ENCODE assay signal across 2 cellular contexts in genomic region chr21:33567914-33568313, GRCh38.
A peak's percentile ranks its signal among the peaks of the same experiment; 100 is the strongest.
TF ChIP-seq lines count a peak whose summit lies in the region.

No MANE protein-coding gene starts in this region.

TF ChIP-seq in HEK293, 187 proteins besides CTCF, POLR2A, EP300 and RAD21:
- no peak for TF ChIP-seq ZNF580 (tag by site-specific recombination; IDR thresholded peaks at IDR 0.05)
- peak; percentile 48 for TF ChIP-seq PRDM10 (tag by site-specific recombination; IDR thresholded peaks at IDR 0.05)
- peak; percentile 57; the same call in 1 of the 2 replicates for TF ChIP-seq OSR2 (tag by site-specific recombination; IDR thresholded peaks at IDR 0.05)
- TF ChIP-seq PRDM6 (tag by site-specific recombination; IDR thresholded peaks at IDR 0.05) = peak; percentile 81
TF ChIP-seq in HEK293: peak in this region for 3.

TF ChIP-seq in SK-N-SH, 30 proteins besides CTCF, POLR2A, EP300 and RAD21:
- TF ChIP-seq GABPA (IDR thresholded peaks at IDR 0.05; ENCODE audit: low read depth) (no peak), CHD2 (IDR thresholded peaks at IDR 0.05; ENCODE audit: low read length, partially characterized antibody) (no peak), REST (IDR thresholded peaks at IDR 0.05; ENCODE audit: low read depth, low read length) (no peak), YY1 (IDR thresholded peaks at IDR 0.05; ENCODE audit: low read depth) (no peak), RXRA (IDR thresholded peaks at IDR 0.05; ENCODE audit: borderline replicate concordance, low read depth) (no peak), RFX5 (IDR thresholded peaks at IDR 0.05; ENCODE audit: low read length) (no peak), NRF1 (IDR thresholded peaks at IDR 0.05; ENCODE audit: low read depth, low read length) (no peak), NFIC (IDR thresholded peaks at IDR 0.05; ENCODE audit: borderline replicate concordance) (no peak), SIN3A (IDR thresholded peaks at IDR 0.05; ENCODE audit: borderline replicate concordance, low read depth, low read length) (no peak)
